In the genomic region with DNA sequence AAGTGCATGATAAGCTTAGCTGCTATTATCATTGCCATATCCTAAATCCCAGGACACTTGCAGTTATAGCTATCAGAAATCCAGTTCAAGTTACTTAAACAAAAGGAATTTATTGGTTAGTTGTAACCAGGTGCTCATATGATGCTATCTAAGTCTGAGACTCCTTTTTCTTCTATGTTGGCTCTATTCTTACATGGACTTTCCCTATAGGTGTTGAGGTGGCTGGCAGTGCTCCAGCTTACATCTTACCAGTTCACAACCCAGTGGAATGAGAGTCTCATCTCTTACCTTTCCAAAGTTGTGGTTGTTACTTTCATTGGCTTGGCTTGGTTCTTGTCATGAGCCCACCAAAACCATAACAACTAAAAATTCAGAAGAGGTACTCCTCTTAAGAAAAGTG, we compare ENCODE assay signal across 23 cellular contexts.
DNase-seq lines count a peak whose midpoint lies in the region; ATAC-seq, FAIRE-seq and TF ChIP-seq lines count a peak whose summit lies in the region.
"Had no signal": no experiment of that assay in that cellular context is flagged by ENCODE, and none has a peak within 500 bp of the region (broad histone marks: within the 10 kb centered on the region; RNA-seq: fewer than 3 reads in every experiment).

No MANE protein-coding gene starts in this region.

- H3K9ac ChIP-seq in astrocyte (ENCODE audit: low read length) (peak overlapping the region; percentile 55), neural progenitor cell (no peak overlapping the region)
- H3K9ac ChIP-seq: BLaER1 treated with 17β-estradiol and CSF1 and Interleukin-3, amounts not matched to agents 10 nM and 100 nM had no signal

- peak; percentile 15 to 34 for DNase-seq in activated CD4-positive, alpha-beta T cell treated with anti-CD3 and anti-CD28 coated beads, Interleukin-2, amount 50 U/mL, for 48 hours
- DNase-seq in activated CD4-positive, alpha-beta T cell treated with anti-CD3 and anti-CD28 coated beads, Interleukin-2, amount 50 U/mL, for 4 hours: no peak
- DNase-seq in GM12865 (ENCODE audit: low read depth): peak; percentile 37
- DNase-seq in astrocyte (ENCODE audit: low read depth): no peak
- DNase-seq in AG20443 (ENCODE audit: low spot score): no peak
- DNase-seq in neural progenitor cell (ENCODE audit: low spot score): no peak
- DNase-seq: DND-41; foreskin fibroblast; left lung; midbrain; NCI-H1092; NCI-H1930; NCI-H748 treated with DMSO at 0.1 percent for 48 hours; nephron progenitor cell; stimulated activated CD4-positive, alpha-beta T cell treated with anti-CD3 and anti-CD28 coated beads, Interleukin-4, amount 100 ng/mL, for 24 hours; T-helper 9 cell; transverse colon had no signal

- H3K27ac Mint-ChIP-seq in astrocyte (ENCODE audit: unreplicated experiment): peak overlapping the region; percentile 68
- peak overlapping the region; percentile 92 to 97 (median 96) for H3K27ac Mint-ChIP-seq in nephron
- H3K27ac Mint-ChIP-seq in neural progenitor cell: no peak overlapping the region
- H3K27ac Mint-ChIP-seq: dendritic cell treated with granulocyte-macrophage colony-stimulating factor and Interleukin-4, amounts not matched to agents 40 ng/mL and 50 ng/mL, for 4 days; nephron progenitor cell had no signal

- H3K4me3 Mint-ChIP-seq in astrocyte (ENCODE audit: unreplicated experiment) (no peak overlapping the region), nephron (no peak overlapping the region), neural progenitor cell (no peak overlapping the region)
- H3K4me3 Mint-ChIP-seq: dendritic cell treated with granulocyte-macrophage colony-stimulating factor and Interleukin-4, amounts not matched to agents 40 ng/mL and 50 ng/mL, for 4 days; nephron progenitor cell had no signal

- H3K9me3 Mint-ChIP-seq in astrocyte (ENCODE audit: unreplicated experiment) (no peaks in the 10 kb centered on the region), nephron (no peaks in the 10 kb centered on the region), neural progenitor cell (no peaks in the 10 kb centered on the region)
- H3K9me3 Mint-ChIP-seq: dendritic cell treated with granulocyte-macrophage colony-stimulating factor and Interleukin-4, amounts not matched to agents 40 ng/mL and 50 ng/mL, for 4 days; nephron progenitor cell had no signal

- no peaks in the 10 kb centered on the region for H4K20me1 ChIP-seq in astrocyte (ENCODE audit: insufficient read depth, low read length)
- no peaks in the 10 kb centered on the region for H4K20me1 ChIP-seq in neural progenitor cell (ENCODE audit: low read depth)
- H4K20me1 ChIP-seq: BLaER1 treated with 17β-estradiol and CSF1 and Interleukin-3, amounts not matched to agents 10 nM and 100 nM had no signal

- no peak for FAIRE-seq in astrocyte (lab: Jason Lieb, UNC)
- FAIRE-seq: GM12892 had no signal

- no peak for ATAC-seq in HG03135 (IDR thresholded peaks at IDR 0.05; ENCODE audit: unreplicated experiment)

- H3K27ac ChIP-seq in astrocyte (ENCODE audit: low read depth, low read length) (peak overlapping the region; percentile 93), neural progenitor cell (no peak overlapping the region)
- H3K27ac ChIP-seq: BLaER1 treated with 17β-estradiol and CSF1 and Interleukin-3, amounts not matched to agents 10 nM and 100 nM; cardiac muscle cell; left lung had no signal

- H3K4me1 Mint-ChIP-seq in astrocyte (ENCODE audit: low read depth, unreplicated experiment) (peaks cover 40% of the 10 kb centered on the region), nephron (peaks cover 46% of the 10 kb centered on the region), neural progenitor cell (no peaks in the 10 kb centered on the region)

- H3K4me2 ChIP-seq in astrocyte (ENCODE audit: low read length) (peak overlapping the region; percentile 40), neural progenitor cell (no peak overlapping the region)

- H3K27me3 Mint-ChIP-seq in astrocyte (ENCODE audit: low read depth, unreplicated experiment): no peaks in the 10 kb centered on the region
- peaks cover 3% of the 10 kb centered on the region for H3K27me3 Mint-ChIP-seq in nephron (ENCODE audit: low read depth)
- no peaks in the 10 kb centered on the region for H3K27me3 Mint-ChIP-seq in neural progenitor cell (ENCODE audit: insufficient read depth, low read depth)
- H3K27me3 Mint-ChIP-seq: dendritic cell treated with granulocyte-macrophage colony-stimulating factor and Interleukin-4, amounts not matched to agents 40 ng/mL and 50 ng/mL, for 4 days had no signal

- H3K36me3 ChIP-seq in astrocyte (ENCODE audit: insufficient read depth, low read length) (no peaks in the 10 kb centered on the region), neural progenitor cell (no peaks in the 10 kb centered on the region)
- H3K36me3 ChIP-seq: BLaER1 treated with 17β-estradiol and CSF1 and Interleukin-3, amounts not matched to agents 10 nM and 100 nM; cardiac muscle cell; left lung; transverse colon had no signal

- H3K4me1 ChIP-seq in astrocyte (ENCODE audit: insufficient read depth, low read length): peaks cover 22% of the 10 kb centered on the region
- no peaks in the 10 kb centered on the region for H3K4me1 ChIP-seq in neural progenitor cell
- H3K4me1 ChIP-seq: transverse colon had no signal

- no peak for TF ChIP-seq CTCF in GM12865 (IDR thresholded peaks at IDR 0.05; ENCODE audit: insufficient read depth, low read depth, low read length, missing control alignments)
- TF ChIP-seq CTCF in astrocyte (IDR thresholded peaks at IDR 0.05; ENCODE audit: insufficient read depth, low read depth, low read length): no peak
- no peak for TF ChIP-seq CTCF in nephron (IDR thresholded peaks at IDR 0.05; ENCODE audit: unreplicated experiment in 3 of 3)
- TF ChIP-seq CTCF in neural progenitor cell (IDR thresholded peaks at IDR 0.05): no peak

- H3K9me3 ChIP-seq in astrocyte (ENCODE audit: insufficient read depth, low read depth, low read length): no peaks in the 10 kb centered on the region
- no peaks in the 10 kb centered on the region for H3K9me3 ChIP-seq in neural progenitor cell (ENCODE audit: low read depth)
- H3K9me3 ChIP-seq: BLaER1 treated with 17β-estradiol and CSF1 and Interleukin-3, amounts not matched to agents 10 nM and 100 nM; left lung; transverse colon had no signal

- H2AFZ ChIP-seq in astrocyte (ENCODE audit: low read depth, low read length): no peak overlapping the region
- H2AFZ ChIP-seq in neural progenitor cell (replicated peaks): no peak overlapping the region

- H3K4me3 ChIP-seq in GM12865 (ENCODE audit: low read depth, low read length): no peak overlapping the region
- no peak overlapping the region for H3K4me3 ChIP-seq in astrocyte (ENCODE audit: insufficient read depth, low read depth, low read length)
- H3K4me3 ChIP-seq in neural progenitor cell: no peak overlapping the region
- H3K4me3 ChIP-seq: BLaER1 treated with 17β-estradiol and CSF1 and Interleukin-3, amounts not matched to agents 10 nM and 100 nM; cardiac muscle cell; left lung; transverse colon had no signal

- no peaks in the 10 kb centered on the region for H3F3A ChIP-seq in neural progenitor cell (ENCODE audit: low read depth)

- H3K79me2 ChIP-seq in astrocyte (ENCODE audit: insufficient read depth, low read length) (no peaks in the 10 kb centered on the region), neural progenitor cell (ENCODE audit: low read depth) (no peaks in the 10 kb centered on the region)

- H3K36me3 Mint-ChIP-seq in astrocyte (ENCODE audit: low read depth, unreplicated experiment) (no peaks in the 10 kb centered on the region), nephron (ENCODE audit: low read depth) (no peaks in the 10 kb centered on the region), neural progenitor cell (no peaks in the 10 kb centered on the region)

- H3K27me3 ChIP-seq in astrocyte (ENCODE audit: insufficient read depth, low read length): no peaks in the 10 kb centered on the region
- no peaks in the 10 kb centered on the region for H3K27me3 ChIP-seq in neural progenitor cell
- H3K27me3 ChIP-seq: BLaER1 treated with 17β-estradiol and CSF1 and Interleukin-3, amounts not matched to agents 10 nM and 100 nM; cardiac muscle cell; left lung; transverse colon had no signal

Comparison
In these comparisons a context has a peak if more than half of its experiments do, and no peak if none do; other contexts are left out.
1. DNase-seq: peak in activated CD4-positive, alpha-beta T cell treated with anti-CD3 and anti-CD28 coated beads, Interleukin-2, amount 50 U/mL, for 48 hours (2 of 2) and GM12865 (single experiment); none in activated CD4-positive, alpha-beta T cell treated with anti-CD3 and anti-CD28 coated beads, Interleukin-2, amount 50 U/mL, for 4 hours (0 of 2), astrocyte (single experiment), AG20443 (single experiment) and neural progenitor cell (single experiment).